In the genomic region with DNA sequence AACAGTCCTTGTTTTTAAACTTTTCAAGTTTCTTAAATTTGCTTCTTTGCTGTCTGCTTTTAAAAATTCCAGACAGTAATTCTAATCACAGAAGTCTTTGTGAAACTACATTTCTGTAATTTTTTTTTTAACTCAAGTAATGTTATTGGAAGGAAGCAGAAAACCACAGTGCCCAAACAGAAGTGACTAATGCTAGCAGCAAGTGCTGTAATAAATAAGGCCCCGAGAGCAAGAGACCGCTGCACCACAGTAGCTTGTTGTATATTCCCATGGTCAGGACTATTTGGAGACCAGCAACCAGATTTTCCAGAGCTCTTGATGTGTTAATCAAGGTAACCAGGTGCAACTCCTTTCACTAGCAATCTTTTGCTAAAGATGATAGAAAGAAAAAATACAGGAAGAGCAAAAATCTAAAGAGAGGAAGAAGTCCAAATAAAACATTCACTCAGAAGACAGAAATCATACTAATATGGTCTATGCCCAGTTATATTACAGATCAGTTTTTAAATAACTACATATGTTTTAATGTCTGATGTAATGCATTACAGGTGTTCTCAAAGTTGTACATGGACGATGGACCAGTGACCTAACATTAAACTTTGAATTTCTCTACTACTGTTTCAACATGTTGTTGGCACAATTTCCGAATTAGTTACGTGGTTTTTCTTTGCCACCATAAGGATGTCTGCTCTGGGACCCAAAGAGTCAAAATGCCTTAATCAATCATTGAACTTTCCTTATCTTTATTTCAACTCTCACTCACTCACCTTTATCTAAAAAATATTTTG, we compare ENCODE assay signal across 8 cellular contexts. TPM values are rescaled to one million over a fixed set of nuclear protein-coding genes. Genes with fewer than 3 reads are reported as not detected.
A peak's percentile ranks its signal among the peaks of the same experiment; 100 is the strongest.
DNase-seq lines count a peak whose midpoint lies in the region; ATAC-seq, FAIRE-seq and TF ChIP-seq lines count a peak whose summit lies in the region.

No MANE protein-coding gene starts in this region.

- peaks cover 99% of the 10 kb centered on the region for H4K20me1 ChIP-seq in smooth muscle cell (ENCODE audit: low read depth)

- H3K79me2 ChIP-seq in smooth muscle cell (ENCODE audit: low read depth) = peaks cover 86% of the 10 kb centered on the region

- BruUV-seq in MCF 10A (replicated peaks; lab: Mats Ljungman, UMichigan) = no TSS peak

- CTCF ChIA-PET in A549 (lab: Yijun Ruan, JAX) = interaction anchor here (0.7 to 1.2 kb wide), 4 partner anchors 51 to 402 kb away, joined by 4 to 7 read pairs (median 4); no protein-coding TSS in a partner anchor
- CTCF ChIA-PET in MCF 10A (lab: Yijun Ruan, JAX) = interaction anchor here (0.6 to 2.0 kb wide), 4 partner anchors 9 to 190 kb away, joined by 3 to 6 read pairs (median 3); a partner anchor contains a TSS

- H3K27ac ChIP-seq in A549 (peak overlapping the region; percentile 49 to 75; a peak in 5 of 6 replicates), smooth muscle cell (ENCODE audit: low read depth) (peak overlapping the region; percentile 96), colonic mucosa (no peak overlapping the region)

- H3K9ac ChIP-seq in smooth muscle cell (ENCODE audit: low read depth) = peak overlapping the region; percentile 61
- H3K9ac ChIP-seq in colonic mucosa (ENCODE audit: low read depth in 2 of 2, low read length in 2 of 2) = no peak overlapping the region

- H3K4me1 ChIP-seq in A549 (peaks cover 90% of the 10 kb centered on the region), smooth muscle cell (ENCODE audit: low read depth) (peaks cover 6% of the 10 kb centered on the region), colonic mucosa (no peaks in the 10 kb centered on the region)

- H3K27me3 Mint-ChIP-seq in MCF 10A (ENCODE audit: insufficient read depth, unreplicated experiment) = no peaks in the 10 kb centered on the region

- H3K36me3 ChIP-seq in smooth muscle cell (ENCODE audit: low read depth) (no peaks in the 10 kb centered on the region), colonic mucosa (no peaks in the 10 kb centered on the region)

- no peak overlapping the region for H3K4me3 Mint-ChIP-seq in MCF 10A (ENCODE audit: unreplicated experiment)

- ATAC-seq in A549 (0 out of 6 replicates have a peak, but pooled peaks have one; percentile 16 to 61), GM19023 (IDR thresholded peaks at IDR 0.05; ENCODE audit: unreplicated experiment) (peak; percentile 63)

- no peak overlapping the region for H3K4me3 ChIP-seq in A549
- peak overlapping the region; percentile 2 for H3K4me3 ChIP-seq in smooth muscle cell
- no peak overlapping the region for H3K4me3 ChIP-seq in colonic mucosa

- no peaks in the 10 kb centered on the region for H3K36me3 Mint-ChIP-seq in MCF 10A (ENCODE audit: insufficient read depth, unreplicated experiment)

- peaks cover 27% of the 10 kb centered on the region for H3F3A ChIP-seq in smooth muscle cell (ENCODE audit: low read depth)

- peaks cover 40% of the 10 kb centered on the region for H3K4me1 Mint-ChIP-seq in MCF 10A (ENCODE audit: insufficient read depth, unreplicated experiment)

- DNase-seq in A549 (ENCODE audit: low read depth in 1 of 2, low spot score in 1 of 2) (no peak), HK-2 (ENCODE audit: unreplicated experiment) (peak; percentile 42), MCF 10A (ENCODE audit: unreplicated experiment) (peak; percentile 78), smooth muscle cell (lab: John Stamatoyannopoulos, UW; ENCODE audit: unreplicated experiment) (no peak), NCI-H82 (lab: John Stamatoyannopoulos, UW) (no peak), colonic mucosa (no peak)
- no peak for DNase-seq in stimulated activated CD8-positive, alpha-beta memory T cell treated with anti-CD3 and anti-CD28 coated beads, Interleukin-4, amount 100 ng/mL, for 48 hours

- FAIRE-seq in A549 (lab: Jason Lieb, UNC) = no peak

- H3K9me3 Mint-ChIP-seq in MCF 10A (ENCODE audit: unreplicated experiment) = no peaks in the 10 kb centered on the region

- intact Hi-C loops in MCF 10A (cut with micrococcal nuclease) (loop anchor here (1.0 kb wide), 1 partner anchor 41 kb away; no protein-coding TSS in a partner anchor), colonic mucosa (cut with DNase I) (no loop called here)

- no peak for TF ChIP-seq POLR2A in A549 (IDR thresholded peaks at IDR 0.05; ENCODE audit: low read length)

- no peak for TF ChIP-seq CTCF in A549 (IDR thresholded peaks at IDR 0.05)
- no peak for TF ChIP-seq CTCF in MCF 10A (IDR thresholded peaks at IDR 0.05; ENCODE audit: unreplicated experiment)
- TF ChIP-seq CTCF in smooth muscle cell (IDR thresholded peaks at IDR 0.05; ENCODE audit: borderline replicate concordance, insufficient read depth, poor library complexity, severe bottlenecking) = no peak
- TF ChIP-seq CTCF in colonic mucosa (IDR thresholded peaks at IDR 0.05) = no peak

- no peak overlapping the region for H2AFZ ChIP-seq in smooth muscle cell (ENCODE audit: low read depth)

- no peaks in the 10 kb centered on the region for H3K27me3 ChIP-seq in smooth muscle cell (ENCODE audit: low read depth)
- H3K27me3 ChIP-seq in colonic mucosa = no peaks in the 10 kb centered on the region

- peak overlapping the region; percentile 56 for H3K4me2 ChIP-seq in A549
- peak overlapping the region; percentile 74 for H3K4me2 ChIP-seq in smooth muscle cell

- 44% methylated on average over 5 of the region's 5 CpGs for WGBS in A549 (ENCODE audit: missing lambda C conversion rate)
- 53% methylated on average over 5 of the region's 5 CpGs for WGBS in smooth muscle cell (ENCODE audit: low lambda C conversion rate)

- no peaks in the 10 kb centered on the region for H3K9me3 ChIP-seq in A549
- no peaks in the 10 kb centered on the region for H3K9me3 ChIP-seq in smooth muscle cell (replicated peaks; ENCODE audit: low read depth)
- no peaks in the 10 kb centered on the region for H3K9me3 ChIP-seq in colonic mucosa

- no peak for TF ChIP-seq EP300 in A549 (IDR thresholded peaks at IDR 0.05)

- H3K27ac Mint-ChIP-seq in MCF 10A (ENCODE audit: low read depth, unreplicated experiment) = peak overlapping the region; percentile 28

- POLR2A ChIA-PET in A549 (lab: Yijun Ruan, JAX) (interaction anchor here (0.6 kb wide), 1 partner anchor 36 kb away, joined by 3 read pairs; a partner anchor contains a TSS), MCF 10A (lab: Yijun Ruan, JAX) (interaction anchor here (0.7 to 3.3 kb wide), 5 partner anchors 12 to 40 kb away, joined by 3 to 19 read pairs (median 4); a partner anchor contains a TSS)

- TF ChIP-seq RAD21 in A549 (conservative IDR thresholded peaks at IDR 0.05 in 1 of 2, IDR thresholded peaks at IDR 0.05 in 1 of 2) = no peak

TF ChIP-seq in A549, 52 proteins besides CTCF, POLR2A, EP300 and RAD21:
- TF ChIP-seq, protein P1, sequence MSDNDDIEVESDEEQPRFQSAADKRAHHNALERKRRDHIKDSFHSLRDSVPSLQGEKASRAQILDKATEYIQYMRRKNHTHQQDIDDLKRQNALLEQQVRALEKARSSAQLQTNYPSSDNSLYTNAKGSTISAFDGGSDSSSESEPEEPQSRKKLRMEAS (IDR thresholded peaks at IDR 0.05) = no peak
- no peak for TF ChIP-seq NPAS2 (CRISPR knock-in tag; IDR thresholded peaks at IDR 0.05; ENCODE audit: borderline replicate concordance)
- no peak for TF ChIP-seq HOXA7 (CRISPR knock-in tag; IDR thresholded peaks at IDR 0.05)
- TF ChIP-seq, protein P2, sequence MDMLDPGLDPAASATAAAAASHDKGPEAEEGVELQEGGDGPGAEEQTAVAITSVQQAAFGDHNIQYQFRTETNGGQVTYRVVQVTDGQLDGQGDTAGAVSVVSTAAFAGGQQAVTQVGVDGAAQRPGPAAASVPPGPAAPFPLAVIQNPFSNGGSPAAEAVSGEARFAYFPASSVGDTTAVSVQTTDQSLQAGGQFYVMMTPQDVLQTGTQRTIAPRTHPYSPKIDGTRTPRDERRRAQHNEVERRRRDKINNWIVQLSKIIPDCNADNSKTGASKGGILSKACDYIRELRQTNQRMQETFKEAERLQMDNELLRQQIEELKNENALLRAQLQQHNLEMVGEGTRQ (IDR thresholded peaks at IDR 0.05) = no peak
- TF ChIP-seq CEBPB (IDR thresholded peaks at IDR 0.05) = no peak
- no peak for TF ChIP-seq MAZ (IDR thresholded peaks at IDR 0.05; ENCODE audit: borderline replicate concordance, low read depth, low read length)
- no peak for TF ChIP-seq ESRRA (IDR thresholded peaks at IDR 0.05; ENCODE audit: borderline replicate concordance, low read length)
- TF ChIP-seq, protein P3, sequence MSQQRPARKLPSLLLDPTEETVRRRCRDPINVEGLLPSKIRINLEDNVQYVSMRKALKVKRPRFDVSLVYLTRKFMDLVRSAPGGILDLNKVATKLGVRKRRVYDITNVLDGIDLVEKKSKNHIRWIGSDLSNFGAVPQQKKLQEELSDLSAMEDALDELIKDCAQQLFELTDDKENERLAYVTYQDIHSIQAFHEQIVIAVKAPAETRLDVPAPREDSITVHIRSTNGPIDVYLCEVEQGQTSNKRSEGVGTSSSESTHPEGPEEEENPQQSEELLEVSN (IDR thresholded peaks at IDR 0.05; ENCODE audit: borderline replicate concordance, low read depth) = no peak
- no peak for TF ChIP-seq NR3C1 (IDR thresholded peaks at IDR 0.05)
- TF ChIP-seq CBX2 (IDR thresholded peaks at IDR 0.05; ENCODE audit: borderline replicate concordance, low read depth) = no peak
- no peak for TF ChIP-seq MAFK (IDR thresholded peaks at IDR 0.05; ENCODE audit: partially characterized antibody)

RNA-seq across cellular contexts. Expression of a gene that starts 36.4 kb away (rescaled TPM):
- 164 and 216 TPM in 2 replicates for polyA plus RNA-seq in A549 (2011; rRNA removed)
- polyA plus RNA-seq in A549 (2012; cell fraction: cytosol; rRNA removed) = 83.5 and 88.4 TPM in 2 replicates
- 88.2 and 134 TPM in 2 replicates for polyA plus RNA-seq in A549 (2012; cell fraction: nucleus; rRNA removed)
- polyA plus RNA-seq in A549 (2017; fragmentation: RNase III; extraction: RNeasy Plus Mini Kit Qiagen cat#74134 plus additional on column Dnase treatment) = 93.9 to 103 TPM (median 99.7 TPM) in 3 replicates
- polyA minus RNA-seq in A549 (2011; rRNA and poly(A)+ RNA removed) = 192 and 265 TPM in 2 replicates
- total RNA-seq in MCF 10A (2022) = 52.9 and 54.9 TPM in 2 replicates
- 54.3 and 55.6 TPM in 2 replicates for total RNA-seq in smooth muscle cell
- 38.4 and 43.7 TPM in 2 replicates for polyA plus RNA-seq in smooth muscle cell
- 10 to 100 TPM in 1 of 2 donors, 1 to 10 TPM in 1; 6.8 to 35.8 TPM for total RNA-seq in colonic mucosa

Comparison
In these comparisons a context has a peak if more than half of its experiments do, and no peak if none do; other contexts are left out.
1. DNase-seq: peak in HK-2 (single experiment) and MCF 10A (single experiment); none in A549 (0 of 2), smooth muscle cell (single experiment), NCI-H82 (single experiment), colonic mucosa (single experiment) and stimulated activated CD8-positive, alpha-beta memory T cell treated with anti-CD3 and anti-CD28 coated beads, Interleukin-4, amount 100 ng/mL, for 48 hours (single experiment).